9 cellular contexts compared by ENCODE assay signal in the genomic region with DNA sequence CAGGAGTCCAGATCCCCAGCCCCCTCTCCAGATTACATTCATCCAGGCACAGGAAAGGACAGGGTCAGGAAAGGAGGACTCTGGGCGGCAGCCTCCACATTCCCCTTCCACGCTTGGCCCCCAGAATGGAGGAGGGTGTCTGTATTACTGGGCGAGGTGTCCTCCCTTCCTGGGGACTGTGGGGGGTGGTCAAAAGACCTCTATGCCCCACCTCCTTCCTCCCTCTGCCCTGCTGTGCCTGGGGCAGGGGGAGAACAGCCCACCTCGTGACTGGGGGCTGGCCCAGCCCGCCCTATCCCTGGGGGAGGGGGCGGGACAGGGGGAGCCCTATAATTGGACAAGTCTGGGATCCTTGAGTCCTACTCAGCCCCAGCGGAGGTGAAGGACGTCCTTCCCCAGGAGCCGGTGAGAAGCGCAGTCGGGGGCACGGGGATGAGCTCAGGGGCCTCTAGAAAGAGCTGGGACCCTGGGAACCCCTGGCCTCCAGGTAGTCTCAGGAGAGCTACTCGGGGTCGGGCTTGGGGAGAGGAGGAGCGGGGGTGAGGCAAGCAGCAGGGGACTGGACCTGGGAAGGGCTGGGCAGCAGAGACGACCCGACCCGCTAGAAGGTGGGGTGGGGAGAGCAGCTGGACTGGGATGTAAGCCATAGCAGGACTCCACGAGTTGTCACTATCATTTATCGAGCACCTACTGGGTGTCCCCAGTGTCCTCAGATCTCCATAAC. TPM values are rescaled to one million over a fixed set of nuclear protein-coding genes. Genes with fewer than 3 reads are reported as not detected.
DNase-seq lines count a peak whose midpoint lies in the region; ATAC-seq and TF ChIP-seq lines count a peak whose summit lies in the region.
"Had no signal": no experiment of that assay in that cellular context is flagged by ENCODE, and none has a peak within 500 bp of the region (broad histone marks: within the 10 kb centered on the region; RNA-seq: fewer than 3 reads in every experiment).

A gene (plus strand): TSS at position 360 of the 724 bp plus-strand sequence. CDS start 829 bp downstream, outside the sequence.

- H3K4me3 ChIP-seq in hepatocyte = peak within 1 kb of the TSS; percentile 54

- H3K4me1 ChIP-seq in hepatocyte (ENCODE audit: insufficient read depth) = peaks cover 27% of the 10 kb centered on the region

- no peaks in the 10 kb centered on the region for H3K9me3 ChIP-seq in hepatocyte (ENCODE audit: low read depth)

- intact Hi-C loops in sciatic nerve (cut with DNase I) = no loop called here

- no peak for DNase-seq in HFFc6
- peak in 48 of 58 donors; percentile 6 to 77 (median 48) for DNase-seq in anterior cingulate cortex (lab: John Stamatoyannopoulos, UW)
- peak; percentile 75 for DNase-seq in hepatocyte (ENCODE audit: low spot score)
- no peak for DNase-seq in sciatic nerve (ENCODE audit: low spot score)
- no peak for DNase-seq in retina
- no peak for DNase-seq in NCI-H2107 (lab: John Stamatoyannopoulos, UW)
- no peak for DNase-seq in NCI-H187 (lab: John Stamatoyannopoulos, UW)

- H3K27ac ChIP-seq in hepatocyte = peak within 1 kb of the TSS; percentile 91

- H3K9me2 ChIP-seq in hepatocyte (replicated peaks; ENCODE audit: insufficient read depth) = no peaks in the 10 kb centered on the region

- H3K79me2 ChIP-seq in hepatocyte = peaks cover 3% of the 10 kb centered on the region

- H3K4me1 Mint-ChIP-seq in HFFc6 (ENCODE audit: low read depth) = peaks cover 9% of the 10 kb centered on the region

- peak within 1 kb of the TSS; percentile 65 for H2AFZ ChIP-seq in hepatocyte

- H3K36me3 Mint-ChIP-seq in HFFc6 (ENCODE audit: low read depth) = peaks cover 7% of the 10 kb centered on the region; the same call in 1 of the 2 replicates

- TF ChIP-seq CTCF in HFFc6 (IDR thresholded peaks at IDR 0.05) (no peak), hepatocyte (IDR thresholded peaks at IDR 0.05; ENCODE audit: poor library complexity) (no peak)

- H3K27me3 ChIP-seq in hepatocyte = no peaks in the 10 kb centered on the region

- H3K27ac Mint-ChIP-seq in HFFc6 = no peak within 1 kb of the TSS
- H3K27ac Mint-ChIP-seq: activated naive CD8-positive, alpha-beta T cell had no signal

- H3K36me3 ChIP-seq in hepatocyte (replicated peaks; ENCODE audit: insufficient read depth, low read depth) = no peaks in the 10 kb centered on the region

- peak; percentile 42 for ATAC-seq in sciatic nerve
- no peak for ATAC-seq in HG02798 (IDR thresholded peaks at IDR 0.05; ENCODE audit: poor library complexity, unreplicated experiment)

- H4K20me1 ChIP-seq in hepatocyte (ENCODE audit: insufficient read depth, poor library complexity, severe bottlenecking) = peaks cover 6% of the 10 kb centered on the region

- H3K4me3 Mint-ChIP-seq in HFFc6 = peak within 1 kb of the TSS; percentile 67
- H3K4me3 Mint-ChIP-seq: activated naive CD8-positive, alpha-beta T cell had no signal

- no peaks in the 10 kb centered on the region for H3K9me3 Mint-ChIP-seq in HFFc6

- H3K4me2 ChIP-seq in hepatocyte = peak within 1 kb of the TSS; percentile 91

- peaks cover 10% of the 10 kb centered on the region for H3K27me3 Mint-ChIP-seq in HFFc6 (ENCODE audit: insufficient read depth)

- WGBS in hepatocyte (ENCODE audit: low lambda C conversion rate, missing lambda C conversion rate) = 0% methylated on average over 12 of the region's 20 CpGs

RNA-seq across cellular contexts. Expression of the gene that starts here (rescaled TPM):
- total RNA-seq in HFFc6 (2021; fragmentation: NEBNext Ultra II Directional; extraction: Animal tissue kit (Norgen Biotek cat#: 25700)) = 1 to 10 TPM; 1.9 to 6.5 (median 2.5) TPM
- total RNA-seq in hepatocyte (3,920 and 3,946 TPM in 2 replicates), sciatic nerve (79.3 TPM)
- polyA plus RNA-seq in hepatocyte = 3,558 and 4,019 TPM in 2 replicates

Comparison
In these comparisons a context has a peak if more than half of its experiments do, and no peak if none do; other contexts are left out.
1. RNA of the gene that starts here (total RNA-seq): 3,920 to 3,946 TPM in hepatocyte; 79.3 TPM in sciatic nerve (single experiment) and 1.9 to 6.5 TPM in HFFc6; every median in the first group is over 10 times any median in the second.
2. DNase-seq: peak in anterior cingulate cortex (48 of 58) and hepatocyte (single experiment); none in HFFc6 (single experiment), sciatic nerve (single experiment), retina (single experiment), NCI-H2107 (single experiment) and NCI-H187 (0 of 2).